15 cellular contexts compared by ENCODE assay signal in the genomic region with DNA sequence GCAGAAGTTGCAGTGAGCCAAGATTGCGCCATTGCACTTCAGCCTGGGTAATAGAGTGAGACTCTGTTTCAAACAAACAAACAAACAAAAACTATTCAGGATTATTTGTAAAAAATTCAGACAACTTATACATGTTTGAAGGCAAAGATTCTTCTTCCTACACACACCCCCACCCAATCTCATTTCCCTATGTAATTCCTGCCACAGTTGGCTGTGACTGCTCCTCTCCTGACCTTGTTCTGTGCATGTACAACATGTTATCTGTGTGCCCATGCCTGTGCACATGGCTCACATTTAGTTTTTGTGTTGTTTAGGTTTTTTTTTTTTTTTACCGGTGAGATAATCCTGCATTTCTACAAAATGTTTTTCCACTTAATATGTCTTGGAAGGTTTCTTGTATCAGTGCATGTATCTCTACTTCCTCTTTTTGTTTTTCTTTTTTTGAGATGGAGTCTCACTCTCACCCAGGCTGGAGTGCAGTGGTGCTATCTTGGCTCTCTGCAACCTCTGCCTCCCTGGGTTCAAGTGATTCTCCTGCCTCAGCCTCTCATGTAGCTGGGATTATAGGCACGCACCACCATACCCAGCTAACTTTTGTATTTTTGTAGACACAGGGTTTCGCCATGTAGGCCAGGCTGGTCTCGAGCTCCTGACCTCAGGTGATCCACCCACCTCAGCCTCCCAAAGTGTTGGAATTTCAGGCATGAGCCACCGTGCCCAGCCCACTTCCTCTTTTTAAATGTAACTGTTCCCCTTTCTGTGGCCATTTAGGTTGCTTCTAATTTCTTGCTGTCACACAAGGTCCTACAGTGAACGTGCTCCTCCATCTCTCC. TPM values are rescaled to one million over a fixed set of nuclear protein-coding genes. Genes with fewer than 3 reads are reported as not detected.
DNase-seq lines count a peak whose midpoint lies in the region; ATAC-seq and TF ChIP-seq lines count a peak whose summit lies in the region.
"Had no signal": no experiment of that assay in that cellular context is flagged by ENCODE, and none has a peak within 500 bp of the region (broad histone marks: within the 10 kb centered on the region; RNA-seq: fewer than 3 reads in every experiment).

No MANE protein-coding gene starts in this region.

- no peak overlapping the region for H3K4me3 ChIP-seq in breast epithelium
- H3K4me3 ChIP-seq in OCI-LY3 (ENCODE audit: low read length): peak overlapping the region; percentile 37
- H3K4me3 ChIP-seq in upper lobe of right lung: no peak overlapping the region
- H3K4me3 ChIP-seq: right lobe of liver, tibial nerve had no signal

- H3K27me3 ChIP-seq in breast epithelium (no peaks in the 10 kb centered on the region), OCI-LY3 (ENCODE audit: low read depth, low read length) (no peaks in the 10 kb centered on the region), upper lobe of right lung (no peaks in the 10 kb centered on the region)
- H3K27me3 ChIP-seq: right lobe of liver, tibial nerve had no signal

- no peak for TF ChIP-seq POLR2A in breast epithelium (IDR thresholded peaks at IDR 0.05)
- TF ChIP-seq POLR2A in GM18505 (IDR thresholded peaks at IDR 0.05; ENCODE audit: borderline replicate concordance, extremely low read depth, insufficient read depth, insufficient read length): no peak

- no TSS peak for BruUV-seq in MCF 10A (replicated peaks; lab: Mats Ljungman, UMichigan)

- H3K4me2 ChIP-seq in OCI-LY3 (ENCODE audit: low read length): peak overlapping the region; percentile 66

- TF ChIP-seq CTCF in MCF 10A (IDR thresholded peaks at IDR 0.05; ENCODE audit: unreplicated experiment) (no peak), breast epithelium (IDR thresholded peaks at IDR 0.05) (no peak), OCI-LY3 (IDR thresholded peaks at IDR 0.05; ENCODE audit: low read depth, low read length) (no peak), upper lobe of right lung (IDR thresholded peaks at IDR 0.05) (no peak)

- peak overlapping the region; percentile 8; the same call in 1 of the 2 replicates for H3K9ac ChIP-seq in OCI-LY3 (ENCODE audit: low read length)

- no peak overlapping the region for H2AFZ ChIP-seq in OCI-LY3 (ENCODE audit: low read depth, low read length)

- H3K4me1 Mint-ChIP-seq in MCF 10A (ENCODE audit: insufficient read depth, unreplicated experiment): peaks cover 27% of the 10 kb centered on the region
- peaks cover 41% of the 10 kb centered on the region for H3K4me1 Mint-ChIP-seq in dendritic cell treated with granulocyte-macrophage colony-stimulating factor and Interleukin-4, amounts not matched to agents 40 ng/mL and 50 ng/mL, for 4 days (ENCODE audit: low read depth)

- H3K36me3 ChIP-seq in breast epithelium (no peaks in the 10 kb centered on the region), OCI-LY3 (replicated peaks; ENCODE audit: low read depth, low read length) (no peaks in the 10 kb centered on the region), upper lobe of right lung (no peaks in the 10 kb centered on the region)
- H3K36me3 ChIP-seq: right lobe of liver, tibial nerve had no signal

- no peaks in the 10 kb centered on the region for H4K20me1 ChIP-seq in OCI-LY3 (ENCODE audit: insufficient read depth, low read length)

- CTCF ChIA-PET in MCF 10A (lab: Yijun Ruan, JAX): interaction anchor here (1.0 to 1.3 kb wide), 2 partner anchors 33 to 133 kb away, joined by 3 read pairs; no protein-coding TSS in a partner anchor

- H3K27ac ChIP-seq in breast epithelium: no peak overlapping the region
- H3K27ac ChIP-seq in OCI-LY3 (ENCODE audit: low read length): peak overlapping the region; percentile 9
- no peak overlapping the region for H3K27ac ChIP-seq in upper lobe of right lung
- H3K27ac ChIP-seq: right lobe of liver, tibial nerve had no signal

- DNase-seq in MCF 10A (ENCODE audit: unreplicated experiment) (no peak), breast epithelium (ENCODE audit: low spot score in 2 of 2) (no peak), upper lobe of right lung (no peak), activated gamma-delta T cell (lab: John Stamatoyannopoulos, UW) (no peak), putamen (ENCODE audit: low spot score) (no peak)
- DNase-seq: activated CD4-positive, alpha-beta T cell treated with anti-CD3 and anti-CD28 coated beads, Interleukin-2, amount 50 U/mL, for 1 hour; activated naive CD4-positive, alpha-beta T cell; caudate nucleus; right lobe of liver; SHP77 had no signal

- intact Hi-C loops in MCF 10A (cut with micrococcal nuclease) (no loop called here), breast epithelium (cut with DNase I; ENCODE audit: low total_unique reads) (no loop called here), upper lobe of right lung (cut with DNase I) (no loop called here)
- intact Hi-C loops in dendritic cell treated with granulocyte-macrophage colony-stimulating factor and Interleukin-4, amounts not matched to agents 40 ng/mL and 50 ng/mL, for 4 days (cut with micrococcal nuclease): loop anchor here (10.0 kb wide), 2 partner anchors 58 to 198 kb away; no protein-coding TSS in a partner anchor

- no peak overlapping the region for H3K4me3 Mint-ChIP-seq in MCF 10A (ENCODE audit: unreplicated experiment)
- peak overlapping the region; percentile 24 for H3K4me3 Mint-ChIP-seq in dendritic cell treated with granulocyte-macrophage colony-stimulating factor and Interleukin-4, amounts not matched to agents 40 ng/mL and 50 ng/mL, for 4 days

- no peaks in the 10 kb centered on the region for H3K9me3 Mint-ChIP-seq in MCF 10A (ENCODE audit: unreplicated experiment)
- no peaks in the 10 kb centered on the region for H3K9me3 Mint-ChIP-seq in dendritic cell treated with granulocyte-macrophage colony-stimulating factor and Interleukin-4, amounts not matched to agents 40 ng/mL and 50 ng/mL, for 4 days

- peaks cover 12% of the 10 kb centered on the region for H3K36me3 Mint-ChIP-seq in MCF 10A (ENCODE audit: insufficient read depth, unreplicated experiment)
- peaks cover under 1% of the 10 kb centered on the region for H3K36me3 Mint-ChIP-seq in dendritic cell treated with granulocyte-macrophage colony-stimulating factor and Interleukin-4, amounts not matched to agents 40 ng/mL and 50 ng/mL, for 4 days (ENCODE audit: low read depth)

- H3K9me3 ChIP-seq in breast epithelium: no peaks in the 10 kb centered on the region
- no peaks in the 10 kb centered on the region for H3K9me3 ChIP-seq in OCI-LY3 (ENCODE audit: insufficient read depth, low read length)
- H3K9me3 ChIP-seq in upper lobe of right lung: no peaks in the 10 kb centered on the region
- H3K9me3 ChIP-seq: right lobe of liver, tibial nerve had no signal

- POLR2A ChIA-PET in MCF 10A (lab: Yijun Ruan, JAX): interaction anchor here (1.0 kb wide), 1 partner anchor 12 kb away, joined by 3 read pairs; no protein-coding TSS in a partner anchor

- ATAC-seq in upper lobe of right lung (peak; percentile 44), GM18505 (IDR thresholded peaks at IDR 0.05; ENCODE audit: unreplicated experiment) (no peak)
- ATAC-seq: esophagus mucosa, right lobe of liver had no signal

- H3K27ac Mint-ChIP-seq in MCF 10A (ENCODE audit: low read depth, unreplicated experiment): peak overlapping the region; percentile 53
- H3K27ac Mint-ChIP-seq in dendritic cell treated with granulocyte-macrophage colony-stimulating factor and Interleukin-4, amounts not matched to agents 40 ng/mL and 50 ng/mL, for 4 days: peak overlapping the region; percentile 82

- H3K27me3 Mint-ChIP-seq in MCF 10A (ENCODE audit: insufficient read depth, unreplicated experiment): no peaks in the 10 kb centered on the region
- no peaks in the 10 kb centered on the region for H3K27me3 Mint-ChIP-seq in dendritic cell treated with granulocyte-macrophage colony-stimulating factor and Interleukin-4, amounts not matched to agents 40 ng/mL and 50 ng/mL, for 4 days

- H3K79me2 ChIP-seq in OCI-LY3 (ENCODE audit: low read length): no peaks in the 10 kb centered on the region

- no peaks in the 10 kb centered on the region for H3K4me1 ChIP-seq in breast epithelium
- H3K4me1 ChIP-seq in OCI-LY3 (ENCODE audit: low read length): peaks cover 31% of the 10 kb centered on the region
- peaks cover 9% of the 10 kb centered on the region for H3K4me1 ChIP-seq in upper lobe of right lung
- H3K4me1 ChIP-seq: right lobe of liver had no signal

RNA-seq across cellular contexts. Expression of a gene that starts 8.7 kb away (rescaled TPM):
- 19.7 and 23.5 TPM in 2 replicates for total RNA-seq in MCF 10A (2022)
- 1 to 10 TPM; 4.8 to 8.2 (median 6.7) TPM for total RNA-seq in breast epithelium
- total RNA-seq in upper lobe of right lung: 2.5 TPM

RNA-seq across cellular contexts. Expression of a gene that starts 38.5 kb away (rescaled TPM):
- total RNA-seq in MCF 10A (2022): 96.3 and 105 TPM in 2 replicates
- total RNA-seq in breast epithelium: 10 to 100 TPM; 34.7 to 65.3 (median 37.9) TPM
- total RNA-seq in upper lobe of right lung: 43.4 TPM
